In the genomic region with DNA sequence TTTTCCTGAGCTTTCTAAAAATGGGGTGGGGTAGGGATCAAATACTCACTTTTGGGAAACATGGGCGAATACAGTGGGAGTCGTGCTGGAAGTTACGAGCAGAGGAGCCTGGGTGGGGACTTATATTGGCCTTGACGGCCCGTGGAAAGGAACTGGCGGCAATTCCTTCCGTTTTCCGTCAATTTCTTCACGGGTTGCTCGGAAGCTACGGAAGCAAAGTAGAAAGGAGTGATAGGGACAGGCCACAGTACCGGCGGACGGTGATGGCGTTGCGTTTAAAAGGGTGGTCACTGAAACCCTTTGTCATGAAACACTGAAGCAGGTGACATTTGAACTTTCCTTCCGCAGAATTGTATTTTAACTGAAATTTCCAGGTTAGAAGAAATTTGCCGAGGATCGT, we compare ENCODE assay signal across 7 cellular contexts.
A peak's percentile ranks its signal among the peaks of the same experiment; 100 is the strongest.
DNase-seq lines count a peak whose midpoint lies in the region; ATAC-seq and TF ChIP-seq lines count a peak whose summit lies in the region.
"Not testable (repeated sequence)": the region's sequence is repeated elsewhere in the genome, so short reads cannot be mapped to it uniquely, and the experiment has no call there.

No MANE protein-coding gene starts in this region.

- H3K23me2 ChIP-seq in H9 (ENCODE audit: insufficient read length, low read depth, low read length, poor library complexity, severe bottlenecking) = not testable (repeated sequence)

- H4K20me1 ChIP-seq in H9 (ENCODE audit: control insufficient read depth, insufficient read depth, insufficient read length) = not testable (repeated sequence)

- H3K79me2 ChIP-seq in H9 (ENCODE audit: insufficient read depth, low read length) = not testable (repeated sequence)

- H3K4me3 Mint-ChIP-seq in H9 (peak overlapping the region; percentile 73 to 89), brain (peak overlapping the region; percentile 49 to 78 (median 71))
- H3K4me3 Mint-ChIP-seq in T-helper 2 cell treated with Interferon-gamma antibody and Interleukin-4, amounts not matched to agents 5 μg/mL and 100 μg/mL, for 36 hours = peak overlapping the region; percentile 48
- H3K4me3 Mint-ChIP-seq in activated CD8-positive, alpha-beta T cell treated with anti-CD3 and anti-CD28 coated beads, Interleukin-2, amount 10 ng/mL, durations not matched to agents 7 days and 5 days = not testable (repeated sequence)
- H3K4me3 Mint-ChIP-seq in naive thymus-derived CD4-positive, alpha-beta T cell = peak overlapping the region in 6 of 10 donors; percentile 4 to 47 (median 22)
- H3K4me3 Mint-ChIP-seq in stimulated activated naive CD8-positive, alpha-beta T cell treated with anti-CD3 and anti-CD28 coated beads, Interleukin-15, amount 100 ng/mL, for 72 hours = peak overlapping the region; percentile 35 to 39

- H2BK12ac ChIP-seq in H9 (ENCODE audit: insufficient read length, low read depth, low read length) = not testable (repeated sequence)

- not testable (repeated sequence) for DNase-seq in H9; T-helper 2 cell treated with Interferon-gamma antibody and Interleukin-4, amounts not matched to agents 5 μg/mL and 100 μg/mL, for 36 hours (ENCODE audit: low spot score); activated CD8-positive, alpha-beta T cell treated with anti-CD3 and anti-CD28 coated beads, Interleukin-2, amount 10 ng/mL, durations not matched to agents 7 days and 5 days; naive thymus-derived CD4-positive, alpha-beta T cell; stimulated activated naive CD8-positive, alpha-beta T cell treated with anti-CD3 and anti-CD28 coated beads, Interleukin-15, amount 100 ng/mL, for 72 hours

- not testable (repeated sequence) for H3K4ac ChIP-seq in H9 (ENCODE audit: low read depth, low read length)

- not testable (repeated sequence) for H3K23ac ChIP-seq in H9 (ENCODE audit: insufficient read length, low read depth, low read length)

- H3K36me3 ChIP-seq in naive thymus-derived CD4-positive, alpha-beta T cell (ENCODE audit: control insufficient read depth in 2 of 3, insufficient read depth in 3 of 3, low read length in 3 of 3) = not testable (repeated sequence)

- peaks cover 0 to 31% of the 10 kb centered on the region in 2 experiments; a peak in 2 of 5 replicates for H3K9me3 Mint-ChIP-seq in H9
- H3K9me3 Mint-ChIP-seq in T-helper 2 cell treated with Interferon-gamma antibody and Interleukin-4, amounts not matched to agents 5 μg/mL and 100 μg/mL, for 36 hours; activated CD8-positive, alpha-beta T cell treated with anti-CD3 and anti-CD28 coated beads, Interleukin-2, amount 10 ng/mL, durations not matched to agents 7 days and 5 days (ENCODE audit: insufficient read depth); brain; stimulated activated naive CD8-positive, alpha-beta T cell treated with anti-CD3 and anti-CD28 coated beads, Interleukin-15, amount 100 ng/mL, for 72 hours: not testable (repeated sequence)
- peaks cover 0 to 32% (median 11%) of the 10 kb centered on the region in 11 donors for H3K9me3 Mint-ChIP-seq in naive thymus-derived CD4-positive, alpha-beta T cell

- not testable (repeated sequence) for H3K27me3 ChIP-seq in H9 (ENCODE audit: insufficient read depth, low read length); naive thymus-derived CD4-positive, alpha-beta T cell (ENCODE audit: control insufficient read depth in 2 of 2, insufficient read depth in 2 of 2, low read length in 2 of 2)

- POLR2A ChIA-PET in activated CD8-positive, alpha-beta T cell treated with anti-CD3 and anti-CD28 coated beads, Interleukin-2, amount 10 ng/mL, durations not matched to agents 7 days and 5 days (lab: Charles Lee); naive thymus-derived CD4-positive, alpha-beta T cell (lab: Charles Lee): not testable (repeated sequence)

- peak overlapping the region; percentile 35 for H3K4me3 ChIP-seq in iPS-11a (ENCODE audit: low read depth, low read length)
- not testable (repeated sequence) for H3K4me3 ChIP-seq in naive thymus-derived CD4-positive, alpha-beta T cell (ENCODE audit: low read length)

- not testable (repeated sequence) for H3K4me1 ChIP-seq in H9 (ENCODE audit: insufficient read depth, low read length); naive thymus-derived CD4-positive, alpha-beta T cell (ENCODE audit: control insufficient read depth in 2 of 2, insufficient read depth in 2 of 2, low read length in 2 of 2)

- not testable (repeated sequence) for H4K8ac ChIP-seq in H9 (replicated peaks; ENCODE audit: insufficient read length, low read depth, low read length)

- H3K36me3 Mint-ChIP-seq in H9 (ENCODE audit: insufficient read depth in 1 of 3, low read depth in 3 of 3); T-helper 2 cell treated with Interferon-gamma antibody and Interleukin-4, amounts not matched to agents 5 μg/mL and 100 μg/mL, for 36 hours (ENCODE audit: low read depth); activated CD8-positive, alpha-beta T cell treated with anti-CD3 and anti-CD28 coated beads, Interleukin-2, amount 10 ng/mL, durations not matched to agents 7 days and 5 days (ENCODE audit: low read depth); brain; naive thymus-derived CD4-positive, alpha-beta T cell: not testable (repeated sequence)

- H2AFZ ChIP-seq in H9 (ENCODE audit: low read length) = not testable (repeated sequence)

- H3K18ac ChIP-seq in H9 (ENCODE audit: insufficient read length, low read depth, low read length) = not testable (repeated sequence)

- no CpG with 5 or more reads among the region's 19 CpGs for WGBS in H9 (ENCODE audit: extremely low coverage, insufficient read length, low lambda C conversion rate)

- peak overlapping the region; percentile 64 for H3K4me2 ChIP-seq in H9 (ENCODE audit: insufficient read depth, insufficient read length, low read length)

- not testable (repeated sequence) for H3K4me1 Mint-ChIP-seq in H9; T-helper 2 cell treated with Interferon-gamma antibody and Interleukin-4, amounts not matched to agents 5 μg/mL and 100 μg/mL, for 36 hours (ENCODE audit: low read depth); activated CD8-positive, alpha-beta T cell treated with anti-CD3 and anti-CD28 coated beads, Interleukin-2, amount 10 ng/mL, durations not matched to agents 7 days and 5 days (ENCODE audit: low read depth); brain; naive thymus-derived CD4-positive, alpha-beta T cell; stimulated activated naive CD8-positive, alpha-beta T cell treated with anti-CD3 and anti-CD28 coated beads, Interleukin-15, amount 100 ng/mL, for 72 hours

- intact Hi-C loops in naive thymus-derived CD4-positive, alpha-beta T cell (cut with micrococcal nuclease) = not testable (repeated sequence)

- not testable (repeated sequence) for H2BK20ac ChIP-seq in H9 (ENCODE audit: low read depth, low read length, poor library complexity, severe bottlenecking)

- not testable (repeated sequence) for H2AK5ac ChIP-seq in H9 (ENCODE audit: insufficient read length, low read length)

- H2BK15ac ChIP-seq in H9 (ENCODE audit: low read depth, low read length) = not testable (repeated sequence)

- H3K9ac ChIP-seq in H9 (ENCODE audit: extremely low read depth, insufficient read length, low read length) = not testable (repeated sequence)

- not testable (repeated sequence) for H3K27ac Mint-ChIP-seq in H9; brain; stimulated activated naive CD8-positive, alpha-beta T cell treated with anti-CD3 and anti-CD28 coated beads, Interleukin-15, amount 100 ng/mL, for 72 hours
- peak overlapping the region; percentile 76 for H3K27ac Mint-ChIP-seq in T-helper 2 cell treated with Interferon-gamma antibody and Interleukin-4, amounts not matched to agents 5 μg/mL and 100 μg/mL, for 36 hours
- H3K27ac Mint-ChIP-seq in activated CD8-positive, alpha-beta T cell treated with anti-CD3 and anti-CD28 coated beads, Interleukin-2, amount 10 ng/mL, durations not matched to agents 7 days and 5 days = peak overlapping the region; percentile 43
- peak overlapping the region in 1 of 9 donors; percentile 83 for H3K27ac Mint-ChIP-seq in naive thymus-derived CD4-positive, alpha-beta T cell

- not testable (repeated sequence) for H4K5ac ChIP-seq in H9 (ENCODE audit: insufficient read length, low read depth, low read length)

- not testable (repeated sequence) for TF ChIP-seq CTCF in H9 (conservative IDR thresholded peaks at IDR 0.05); brain (conservative IDR thresholded peaks at IDR 0.05)

- H4K91ac ChIP-seq in H9 (ENCODE audit: insufficient read length, low read depth, low read length) = not testable (repeated sequence)

- H2BK120ac ChIP-seq in H9 (ENCODE audit: low read depth, low read length, poor library complexity, severe bottlenecking) = not testable (repeated sequence)

- H3K27me3 Mint-ChIP-seq in H9 (ENCODE audit: low read depth) (peaks cover 69% of the 10 kb centered on the region), brain (peaks cover 63% of the 10 kb centered on the region)
- H3K27me3 Mint-ChIP-seq in T-helper 2 cell treated with Interferon-gamma antibody and Interleukin-4, amounts not matched to agents 5 μg/mL and 100 μg/mL, for 36 hours (ENCODE audit: low read depth) = peaks cover 38% of the 10 kb centered on the region
- peaks cover 14% of the 10 kb centered on the region for H3K27me3 Mint-ChIP-seq in activated CD8-positive, alpha-beta T cell treated with anti-CD3 and anti-CD28 coated beads, Interleukin-2, amount 10 ng/mL, durations not matched to agents 7 days and 5 days (ENCODE audit: low read depth)
- peaks cover 33 to 61% (median 56%) of the 10 kb centered on the region in 5 donors for H3K27me3 Mint-ChIP-seq in naive thymus-derived CD4-positive, alpha-beta T cell
- H3K27me3 Mint-ChIP-seq in stimulated activated naive CD8-positive, alpha-beta T cell treated with anti-CD3 and anti-CD28 coated beads, Interleukin-15, amount 100 ng/mL, for 72 hours = peaks cover 43% of the 10 kb centered on the region

- not testable (repeated sequence) for H3K14ac ChIP-seq in H9 (ENCODE audit: insufficient read depth, low read length)

- H3T11ph ChIP-seq in H9 (ENCODE audit: low read length) = not testable (repeated sequence)

- H3K9me3 ChIP-seq in H9 (ENCODE audit: control insufficient read depth, low read depth, low read length); naive thymus-derived CD4-positive, alpha-beta T cell (ENCODE audit: control insufficient read depth in 2 of 3, low read length in 3 of 3): not testable (repeated sequence)

- not testable (repeated sequence) for H3K27ac ChIP-seq in H9 (ENCODE audit: insufficient read length, low read depth, low read length); naive thymus-derived CD4-positive, alpha-beta T cell (ENCODE audit: low read depth, low read length)

- not testable (repeated sequence) for H2BK5ac ChIP-seq in H9 (ENCODE audit: insufficient read length, low read length)

- CTCF ChIA-PET in activated CD8-positive, alpha-beta T cell treated with anti-CD3 and anti-CD28 coated beads, Interleukin-2, amount 10 ng/mL, durations not matched to agents 7 days and 5 days (lab: Charles Lee); naive thymus-derived CD4-positive, alpha-beta T cell (lab: Charles Lee): not testable (repeated sequence)

- not testable (repeated sequence) for ATAC-seq in activated CD8-positive, alpha-beta T cell treated with anti-CD3 and anti-CD28 coated beads, Interleukin-2, amount 10 ng/mL, durations not matched to agents 7 days and 5 days; naive thymus-derived CD4-positive, alpha-beta T cell; stimulated activated naive CD8-positive, alpha-beta T cell treated with anti-CD3 and anti-CD28 coated beads, Interleukin-15, amount 100 ng/mL, for 72 hours

- H3K79me1 ChIP-seq in H9 (ENCODE audit: insufficient read depth, low read depth, low read length, poor library complexity, severe bottlenecking) = not testable (repeated sequence)

- not testable (repeated sequence) for H3K56ac ChIP-seq in H9 (ENCODE audit: insufficient read length, low read depth, low read length)
